ENCODE assay signal across 9 cellular contexts in the genomic region with DNA sequence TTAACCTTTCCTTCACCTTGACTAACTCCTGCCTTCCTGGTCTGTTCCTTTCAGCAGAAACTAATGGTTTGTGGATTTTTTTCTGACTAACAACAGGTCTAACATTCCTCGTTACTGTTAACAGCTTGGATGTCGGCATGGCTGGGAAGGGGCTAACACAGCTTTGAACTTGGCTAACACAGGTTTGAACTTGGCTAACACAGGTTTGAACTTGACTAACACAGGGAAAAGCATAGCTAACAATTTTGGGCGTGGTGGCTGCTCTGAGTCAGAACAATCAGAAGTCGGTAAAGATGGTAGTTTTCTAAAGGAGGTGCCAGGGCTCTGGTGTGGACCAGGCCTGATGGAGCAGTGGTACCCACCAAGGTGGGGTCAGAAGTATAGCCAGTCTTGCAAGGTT. TPM values are rescaled to one million over a fixed set of nuclear protein-coding genes. Genes with fewer than 3 reads are reported as not detected.
A peak's percentile ranks its signal among the peaks of the same experiment; 100 is the strongest.
DNase-seq lines count a peak whose midpoint lies in the region; ATAC-seq and TF ChIP-seq lines count a peak whose summit lies in the region.
"Had no signal": no experiment of that assay in that cellular context is flagged by ENCODE, and none has a peak within 500 bp of the region (broad histone marks: within the 10 kb centered on the region; RNA-seq: fewer than 3 reads in every experiment).

No MANE protein-coding gene starts in this region.

- TF ChIP-seq CTCF in natural killer cell (IDR thresholded peaks at IDR 0.05), result no peak

- H3K27me3 Mint-ChIP-seq in T-helper 1 cell treated with Interleukin-12 subunit alpha and Interleukin-12 subunit beta and Interleukin-4 antibody, amounts not matched to agents 30 μg/mL and 1 μg/mL, for 36 hours (ENCODE audit: low read depth), result no peaks in the 10 kb centered on the region
- H3K27me3 Mint-ChIP-seq in natural killer cell (ENCODE audit: low read depth in 2 of 2), result no peaks in the 10 kb centered on the region

- intact Hi-C loops in natural killer cell (cut with micrococcal nuclease), result loop anchor here (2.0 to 10.0 kb wide), 3 partner anchors 81 to 309 kb away; partner anchors contain the start of genes HPS4, SRRD and TPST2

- H3K4me1 Mint-ChIP-seq in T-helper 1 cell treated with Interleukin-12 subunit alpha and Interleukin-12 subunit beta and Interleukin-4 antibody, amounts not matched to agents 30 μg/mL and 1 μg/mL, for 36 hours (ENCODE audit: low read depth), result peaks cover 74% of the 10 kb centered on the region
- H3K4me1 Mint-ChIP-seq in natural killer cell, result peaks cover 82 to 93% of the 10 kb centered on the region in 2 donors

- H3K36me3 Mint-ChIP-seq in T-helper 1 cell treated with Interleukin-12 subunit alpha and Interleukin-12 subunit beta and Interleukin-4 antibody, amounts not matched to agents 30 μg/mL and 1 μg/mL, for 36 hours (ENCODE audit: low read depth), result peaks cover 48% of the 10 kb centered on the region
- no peaks in the 10 kb centered on the region for H3K36me3 Mint-ChIP-seq in natural killer cell

- H3K9me3 Mint-ChIP-seq in T-helper 1 cell treated with Interleukin-12 subunit alpha and Interleukin-12 subunit beta and Interleukin-4 antibody, amounts not matched to agents 30 μg/mL and 1 μg/mL, for 36 hours, result no peaks in the 10 kb centered on the region
- H3K9me3 Mint-ChIP-seq in natural killer cell, result no peaks in the 10 kb centered on the region

- H3K4me3 ChIP-seq in GM08714 (ENCODE audit: low read length), result peak overlapping the region; percentile 96

- H3K4me3 Mint-ChIP-seq in T-helper 1 cell treated with Interleukin-12 subunit alpha and Interleukin-12 subunit beta and Interleukin-4 antibody, amounts not matched to agents 30 μg/mL and 1 μg/mL, for 36 hours, result peak overlapping the region; percentile 97
- H3K4me3 Mint-ChIP-seq in natural killer cell, result peak overlapping the region; percentile 96

- DNase-seq in dermis blood vessel endothelial cell (peak; percentile 40), natural killer cell (no peak), RPMI8226 (no peak), AML-193 (lab: John Stamatoyannopoulos, UW) (no peak), NCI-H146 (lab: John Stamatoyannopoulos, UW) (no peak)

- H3K27ac Mint-ChIP-seq in T-helper 1 cell treated with Interleukin-12 subunit alpha and Interleukin-12 subunit beta and Interleukin-4 antibody, amounts not matched to agents 30 μg/mL and 1 μg/mL, for 36 hours, result peak overlapping the region; percentile 100
- peak overlapping the region; percentile 95 to 99 for H3K27ac Mint-ChIP-seq in natural killer cell

- ATAC-seq in natural killer cell (no peak), GM18867 (IDR thresholded peaks at IDR 0.05; ENCODE audit: unreplicated experiment) (no peak)

RNA-seq across cellular contexts. Expression of gene MIAT, which starts 16.1 kb away (rescaled TPM):
- total RNA-seq in dermis blood vessel endothelial cell, result 0.19 and 0.34 TPM in 2 replicates
- total RNA-seq in natural killer cell, result 100 to 1,000 TPM in 1 of 3 donors, 10 to 100 TPM in 2; 75.3 to 105 (median 76.3) TPM

RNA-seq across cellular contexts. Expression of gene CRYBA4, which starts 51.7 kb away (rescaled TPM):
- total RNA-seq in dermis blood vessel endothelial cell (not detected in 2 replicates), natural killer cell (under 1 TPM in 1 of 3 donors, not detected in 2; 0.59 TPM)
- total RNA-seq: RPMI7951 had no signal

RNA-seq across cellular contexts. Expression of gene CRYBB1, which starts 55.7 kb away (rescaled TPM):
- total RNA-seq in dermis blood vessel endothelial cell, result 0.09 TPM in 1 of 2 replicates, not detected in the other
- not detected for total RNA-seq in natural killer cell

Comparison
In these comparisons a context has a peak if more than half of its experiments do, and no peak if none do; other contexts are left out.
1. RNA of gene MIAT, which starts 16.1 kb away (total RNA-seq): 75.3 to 105 TPM in natural killer cell; 0.19 to 0.34 TPM in dermis blood vessel endothelial cell; every median in the first group is over 10 times any median in the second.